ENCODE assay signal across 27 cellular contexts in genomic region chr6:126140015-126140414, GRCh38.
"Had no signal": no experiment of that assay in that cellular context is flagged by ENCODE, and none has a peak within 500 bp of the region (broad histone marks: within the 10 kb centered on the region; RNA-seq: fewer than 3 reads in every experiment).

No MANE protein-coding gene starts in this region.

- H3K27ac Mint-ChIP-seq: dendritic cell treated with granulocyte-macrophage colony-stimulating factor and Interleukin-4, amounts not matched to agents 40 ng/mL and 50 ng/mL, for 4 days; effector memory CD8-positive, alpha-beta T cell; endodermal cell had no signal

- H3K27me3 ChIP-seq: colonic mucosa, dorsolateral prefrontal cortex, esophagus muscularis mucosa, esophagus squamous epithelium, foreskin keratinocyte, gastrocnemius medialis, gastroesophageal sphincter had no signal

- H3K4me1 ChIP-seq: colonic mucosa, esophagus squamous epithelium, foreskin keratinocyte, gastroesophageal sphincter had no signal

- H3K4me1 Mint-ChIP-seq: endodermal cell had no signal

- FAIRE-seq: colon, endothelial cell of umbilical vein had no signal

- DNase-seq: colonic mucosa; cortex of kidney; dermis blood vessel endothelial cell; dorsolateral prefrontal cortex; effector CD4-positive, alpha-beta T cell; effector CD8-positive, alpha-beta T cell; effector memory CD4-positive, alpha-beta T cell; effector memory CD8-positive, alpha-beta T cell; endodermal cell; erythroblast; esophagus squamous epithelium; foreskin fibroblast; foreskin keratinocyte; foreskin melanocyte; gastrocnemius medialis; glutamatergic neuron; head of caudate nucleus; heart left ventricle; heart right ventricle had no signal

- H3K4me3 Mint-ChIP-seq: dendritic cell treated with granulocyte-macrophage colony-stimulating factor and Interleukin-4, amounts not matched to agents 40 ng/mL and 50 ng/mL, for 4 days; effector memory CD8-positive, alpha-beta T cell; endodermal cell had no signal

- H3K27ac ChIP-seq: colonic mucosa, coronary artery, dorsolateral prefrontal cortex, epithelial cell of prostate, esophagus muscularis mucosa, esophagus squamous epithelium, foreskin keratinocyte, gastrocnemius medialis, gastroesophageal sphincter, heart left ventricle, heart right ventricle had no signal

- H3K4me3 ChIP-seq: colonic mucosa, coronary artery, dorsolateral prefrontal cortex, esophagus muscularis mucosa, esophagus squamous epithelium, gastrocnemius medialis, gastroesophageal sphincter, heart left ventricle, heart right ventricle had no signal

- ATAC-seq: effector memory CD8-positive, alpha-beta T cell; esophagus mucosa; foreskin keratinocyte; gastrocnemius medialis; gastroesophageal sphincter; heart left ventricle; heart right ventricle had no signal

- H3K36me3 ChIP-seq: colonic mucosa, esophagus muscularis mucosa, esophagus squamous epithelium, gastroesophageal sphincter, heart left ventricle, heart right ventricle had no signal

- H3K9me3 ChIP-seq: colonic mucosa, gastrocnemius medialis had no signal

- H3K27me3 Mint-ChIP-seq: dendritic cell treated with granulocyte-macrophage colony-stimulating factor and Interleukin-4, amounts not matched to agents 40 ng/mL and 50 ng/mL, for 4 days; effector memory CD8-positive, alpha-beta T cell had no signal
